In genomic region chr17:67085406-67085805, GRCh38 we compare ENCODE assay signal across 1 cellular context.
TF ChIP-seq lines count a peak whose summit lies in the region.

No MANE protein-coding gene starts in this region.

TF ChIP-seq in SK-N-SH, 30 proteins besides CTCF, POLR2A, EP300 and RAD21 (continued from another document):
- TF ChIP-seq REST (IDR thresholded peaks at IDR 0.05; ENCODE audit: low read depth, low read length) = no peak
- TF ChIP-seq GATA2 (CRISPR knock-in tag; IDR thresholded peaks at IDR 0.05) = no peak
- no peak for TF ChIP-seq JUND (IDR thresholded peaks at IDR 0.05)
- TF ChIP-seq SIN3A (IDR thresholded peaks at IDR 0.05; ENCODE audit: borderline replicate concordance, low read depth, low read length) = no peak
- no peak for TF ChIP-seq EZH2phosphoT487 (IDR thresholded peaks at IDR 0.05; ENCODE audit: borderline replicate concordance, low read depth)
